20 cellular contexts compared by ENCODE assay signal in genomic region chr4:68591204-68591603, GRCh38. TPM values are rescaled to one million over a fixed set of nuclear protein-coding genes. Genes with fewer than 3 reads are reported as not detected.
"Had no signal": no experiment of that assay in that cellular context is flagged by ENCODE, and none has a peak within 500 bp of the region (broad histone marks: within the 10 kb centered on the region; RNA-seq: fewer than 3 reads in every experiment).

No MANE protein-coding gene starts in this region.

- H3K36me3 ChIP-seq: heart left ventricle, pancreas had no signal

- H3K27me3 ChIP-seq: heart left ventricle, pancreas had no signal

- FAIRE-seq: astrocyte, colon, pancreas had no signal

- H3K9me3 ChIP-seq: heart left ventricle, mucosa of descending colon, pancreas had no signal

- ATAC-seq: heart left ventricle; left lobe of liver; mucosa of descending colon; naive thymus-derived CD4-positive, alpha-beta T cell; pancreas had no signal

- DNase-seq: activated CD4-positive, alpha-beta T cell treated with anti-CD3 and anti-CD28 coated beads for 1 hour; activated CD4-positive, alpha-beta T cell treated with anti-CD3 and anti-CD28 coated beads, Interleukin-2, amount 50 U/mL, for 48 hours; activated naive CD4-positive, alpha-beta T cell treated with anti-CD3 and anti-CD28 coated beads, Interleukin-2, amount 50 U/mL, for 16 hours; activated T-cell treated with anti-CD3 and anti-CD28 coated beads, Interleukin-2, amount 50 U/mL, for 24 hours; caudate nucleus; foreskin melanocyte; heart left ventricle; immature natural killer cell; mucosa of descending colon; naive thymus-derived CD4-positive, alpha-beta T cell; pancreas; stimulated activated CD4-positive, alpha-beta T cell treated with anti-CD3 and anti-CD28 coated beads, Interleukin-15, amount 100 ng/mL, for 24 hours; stimulated activated CD4-positive, alpha-beta T cell treated with anti-CD3 and anti-CD28 coated beads, Interleukin-4, amount 100 ng/mL, for 24 hours; stimulated activated naive CD4-positive, alpha-beta T cell; trophoblast cell had no signal

- H3K27ac ChIP-seq: heart left ventricle, pancreas had no signal

- H3K4me1 ChIP-seq: heart left ventricle had no signal

- H3K4me3 ChIP-seq: heart left ventricle, mucosa of descending colon, pancreas had no signal

RNA-seq across cellular contexts. Expression of gene UGT2B17, which starts 15.1 kb away (rescaled TPM):
- total RNA-seq: astrocyte; heart left ventricle; lung microvascular endothelial cell; T-helper 1 cell treated with Interleukin-12 subunit alpha and Interleukin-12 subunit beta and Interleukin-4 antibody, amounts not matched to agents 30 ng/mL and 1 ng/mL, for 36 hours had no signal
- polyA plus RNA-seq: immature natural killer cell; naive thymus-derived CD4-positive, alpha-beta T cell had no signal
